In genomic region chr16:67170948-67171649, GRCh38 we compare ENCODE assay signal across 8 cellular contexts. TPM values are rescaled to one million over a fixed set of nuclear protein-coding genes. Genes with fewer than 3 reads are reported as not detected.
DNase-seq lines count a peak whose midpoint lies in the region; ATAC-seq lines count a peak whose summit lies in the region.

No MANE protein-coding gene starts in this region.

- H3K4me3 Mint-ChIP-seq in T-helper 1 cell treated with Interleukin-12 subunit alpha and Interleukin-12 subunit beta and Interleukin-4 antibody, amounts not matched to agents 30 μg/mL and 1 μg/mL, for 36 hours = peak overlapping the region; percentile 91
- H3K4me3 Mint-ChIP-seq in activated naive CD8-positive, alpha-beta T cell treated with anti-CD3 and anti-CD28 coated beads for 36 hours = peak overlapping the region; percentile 66

- H3K27ac Mint-ChIP-seq in T-helper 1 cell treated with Interleukin-12 subunit alpha and Interleukin-12 subunit beta and Interleukin-4 antibody, amounts not matched to agents 30 μg/mL and 1 μg/mL, for 36 hours = peak overlapping the region; percentile 86
- no peak overlapping the region for H3K27ac Mint-ChIP-seq in activated naive CD8-positive, alpha-beta T cell treated with anti-CD3 and anti-CD28 coated beads for 36 hours

- ATAC-seq in GM19351 (IDR thresholded peaks at IDR 0.05; ENCODE audit: unreplicated experiment) = no peak

- H3K27ac ChIP-seq in temporal lobe (ENCODE audit: low read depth, low read length) = peak overlapping the region; percentile 82

- no peaks in the 10 kb centered on the region for H3K9me3 Mint-ChIP-seq in T-helper 1 cell treated with Interleukin-12 subunit alpha and Interleukin-12 subunit beta and Interleukin-4 antibody, amounts not matched to agents 30 μg/mL and 1 μg/mL, for 36 hours
- no peaks in the 10 kb centered on the region for H3K9me3 Mint-ChIP-seq in activated naive CD8-positive, alpha-beta T cell treated with anti-CD3 and anti-CD28 coated beads for 36 hours

- DNase-seq in T-helper 1 cell (no peak), HuH-7.5 (ENCODE audit: low spot score) (no peak), pons (ENCODE audit: low spot score) (no peak)
- DNase-seq in activated naive CD8-positive, alpha-beta T cell treated with anti-CD3 and anti-CD28 coated beads for 36 hours = no peak

- H3K9me3 ChIP-seq in iPS-18c (ENCODE audit: control insufficient read depth, insufficient read depth, low read length) = no peaks in the 10 kb centered on the region

- peaks cover 8% of the 10 kb centered on the region for H3K27me3 Mint-ChIP-seq in T-helper 1 cell treated with Interleukin-12 subunit alpha and Interleukin-12 subunit beta and Interleukin-4 antibody, amounts not matched to agents 30 μg/mL and 1 μg/mL, for 36 hours (ENCODE audit: low read depth)
- peaks cover 88% of the 10 kb centered on the region for H3K27me3 Mint-ChIP-seq in activated naive CD8-positive, alpha-beta T cell treated with anti-CD3 and anti-CD28 coated beads for 36 hours

- peak overlapping the region; percentile 64 for H3K4me3 ChIP-seq in iPS-18c (ENCODE audit: insufficient read depth, low read depth, low read length)

- peaks cover 36% of the 10 kb centered on the region for H3K36me3 Mint-ChIP-seq in T-helper 1 cell treated with Interleukin-12 subunit alpha and Interleukin-12 subunit beta and Interleukin-4 antibody, amounts not matched to agents 30 μg/mL and 1 μg/mL, for 36 hours (ENCODE audit: low read depth)
- H3K36me3 Mint-ChIP-seq in activated naive CD8-positive, alpha-beta T cell treated with anti-CD3 and anti-CD28 coated beads for 36 hours = peaks cover 3% of the 10 kb centered on the region

- peaks cover 61% of the 10 kb centered on the region for H3K4me1 Mint-ChIP-seq in T-helper 1 cell treated with Interleukin-12 subunit alpha and Interleukin-12 subunit beta and Interleukin-4 antibody, amounts not matched to agents 30 μg/mL and 1 μg/mL, for 36 hours (ENCODE audit: low read depth)
- peaks cover 26% of the 10 kb centered on the region for H3K4me1 Mint-ChIP-seq in activated naive CD8-positive, alpha-beta T cell treated with anti-CD3 and anti-CD28 coated beads for 36 hours

RNA-seq across cellular contexts. Expression of gene NOL3, which starts 0.8 kb away (rescaled TPM):
- total RNA-seq in activated naive CD8-positive, alpha-beta T cell treated with anti-CD3 and anti-CD28 coated beads for 36 hours = 1 to 10 TPM; 6.1 to 6.4 TPM
- total RNA-seq in temporal lobe = 4.2 TPM

RNA-seq across cellular contexts. Expression of gene HSF4, which starts 6.6 kb away (rescaled TPM):
- 10 to 100 TPM in 1 of 2 experiments, 1 to 10 TPM in 1; 9.3 to 10.1 TPM for total RNA-seq in activated naive CD8-positive, alpha-beta T cell treated with anti-CD3 and anti-CD28 coated beads for 36 hours
- total RNA-seq in temporal lobe = 5.9 TPM

RNA-seq across cellular contexts. Expression of gene FBXL8, which starts 11.3 kb away (rescaled TPM):
- 1 to 10 TPM; 7.9 to 8.5 TPM for total RNA-seq in activated naive CD8-positive, alpha-beta T cell treated with anti-CD3 and anti-CD28 coated beads for 36 hours
- 0.49 TPM for total RNA-seq in temporal lobe

RNA-seq across cellular contexts. Expression of gene TRADD, which starts 11.4 kb away (rescaled TPM):
- total RNA-seq in activated naive CD8-positive, alpha-beta T cell treated with anti-CD3 and anti-CD28 coated beads for 36 hours = 10 to 100 TPM; 15.3 to 16.0 TPM
- total RNA-seq in temporal lobe = 0.98 TPM

RNA-seq across cellular contexts. Expression of gene MATCAP1, which starts 12.7 kb away (rescaled TPM):
- total RNA-seq in activated naive CD8-positive, alpha-beta T cell treated with anti-CD3 and anti-CD28 coated beads for 36 hours = 10 to 100 TPM; 15.8 to 16.7 TPM
- 54.8 TPM for total RNA-seq in temporal lobe
